Comparison of ENCODE assay signal across 1 cellular context in genomic region chr6:119720160-119720559, GRCh38.
TF ChIP-seq lines count a peak whose summit lies in the region.

No MANE protein-coding gene starts in this region.

TF ChIP-seq in H1, 55 proteins besides CTCF, POLR2A, EP300 and RAD21:
- TF ChIP-seq EGR1 (IDR thresholded peaks at IDR 0.05; ENCODE audit: borderline replicate concordance, low read depth, low read length): no peak
- no peak for TF ChIP-seq KDM5A (IDR thresholded peaks at IDR 0.05; ENCODE audit: low read length)
- TF ChIP-seq JUND (IDR thresholded peaks at IDR 0.05; ENCODE audit: low read length): no peak
- TF ChIP-seq CBX8 (IDR thresholded peaks at IDR 0.05; ENCODE audit: borderline replicate concordance, low read depth, low read length): no peak
- TF ChIP-seq SAP30 (IDR thresholded peaks at IDR 0.05; ENCODE audit: insufficient read depth, insufficient replicate concordance, low read length): no peak
